ENCODE assay signal across 8 cellular contexts in the genomic region with DNA sequence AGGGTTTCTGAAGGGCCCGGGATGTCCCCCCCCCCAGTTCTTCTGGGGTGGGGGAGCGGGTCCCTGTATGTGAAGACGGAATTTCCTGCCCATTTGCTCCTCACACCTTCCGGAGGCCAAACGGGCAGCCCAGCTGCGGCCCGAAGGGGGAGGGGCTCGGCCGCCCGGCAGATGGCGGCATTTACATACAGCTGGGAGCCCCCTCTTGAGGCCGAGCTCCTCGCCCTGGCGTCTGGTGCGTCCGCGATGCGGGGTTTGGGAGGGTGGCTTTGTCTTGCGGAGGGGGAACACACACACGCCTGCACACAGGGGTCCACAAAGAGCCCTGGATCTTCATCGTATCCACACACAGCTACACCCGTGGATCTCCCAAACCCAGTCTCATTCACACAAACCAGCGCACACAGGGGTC. TPM values are rescaled to one million over a fixed set of nuclear protein-coding genes. Genes with fewer than 3 reads are reported as not detected.
DNase-seq lines count a peak whose midpoint lies in the region; ATAC-seq and TF ChIP-seq lines count a peak whose summit lies in the region.

No MANE protein-coding gene starts in this region.

- H3K27ac Mint-ChIP-seq in chondrocyte (ENCODE audit: unreplicated experiment), result no peak overlapping the region

- H3K4me3 Mint-ChIP-seq in chondrocyte (ENCODE audit: unreplicated experiment), result peak overlapping the region; percentile 64

- peaks cover 32% of the 10 kb centered on the region for H3K27me3 Mint-ChIP-seq in chondrocyte (ENCODE audit: low read depth)

- no peaks in the 10 kb centered on the region for H3K9me3 Mint-ChIP-seq in chondrocyte (ENCODE audit: low read depth)

- H3K4me1 Mint-ChIP-seq in chondrocyte (ENCODE audit: low read depth), result peaks cover 15% of the 10 kb centered on the region

- DNase-seq in DMS79 (lab: John Stamatoyannopoulos, UW), result peak; percentile 85
- no peak for DNase-seq in Jurkat, Clone E6-1 (ENCODE audit: low read depth, low spot score)
- peak; percentile 69 for DNase-seq in OCI-M2 (lab: John Stamatoyannopoulos, UW; ENCODE audit: unreplicated experiment)
- DNase-seq in chondrocyte (ENCODE audit: low spot score), result no peak
- peak; percentile 49 for DNase-seq in midbrain (lab: John Stamatoyannopoulos, UW)
- no peak for DNase-seq in stimulated activated CD4-positive, alpha-beta T cell treated with anti-CD3 and anti-CD28 coated beads, Interleukin-4, amount 100 ng/mL, for 24 hours
- no peak for DNase-seq in A172 (ENCODE audit: low spot score)

- ATAC-seq in HG03442 (IDR thresholded peaks at IDR 0.05; ENCODE audit: unreplicated experiment), result no peak

- peak overlapping the region; percentile 23 for H3K4me3 ChIP-seq in Jurkat, Clone E6-1 (ENCODE audit: low read length)

- TF ChIP-seq CTCF in chondrocyte (IDR thresholded peaks at IDR 0.05), result peak; percentile 75

- H3K36me3 Mint-ChIP-seq in chondrocyte (ENCODE audit: low read depth), result peaks cover under 1% of the 10 kb centered on the region

RNA-seq across cellular contexts. Expression of a gene that starts 0.9 kb away (rescaled TPM):
- 6.9 TPM for polyA plus RNA-seq in Jurkat, Clone E6-1 (2012; ENCODE audit: insufficient read depth, insufficient read length)
- total RNA-seq in chondrocyte, result 0.92 to 1.3 TPM (median 1.00 TPM) in 3 replicates
- total RNA-seq in A172 (2014; rRNA removed; shearing (Covaris generic)), result not detected in 2 replicates

RNA-seq across cellular contexts. Expression of a gene that starts 17.1 kb away (rescaled TPM):
- not detected for polyA plus RNA-seq in Jurkat, Clone E6-1 (2012; ENCODE audit: insufficient read depth, insufficient read length)
- not detected in 3 replicates for total RNA-seq in chondrocyte
- not detected in 2 replicates for total RNA-seq in A172 (2014; rRNA removed; shearing (Covaris generic))

RNA-seq across cellular contexts. Expression of a gene that starts 17.2 kb away (rescaled TPM):
- 137 TPM for polyA plus RNA-seq in Jurkat, Clone E6-1 (2012; ENCODE audit: insufficient read depth, insufficient read length)
- total RNA-seq in chondrocyte, result 46.4 to 65.7 TPM (median 49.9 TPM) in 3 replicates
- total RNA-seq in A172 (2014; rRNA removed; shearing (Covaris generic)), result 116 and 127 TPM in 2 replicates

RNA-seq across cellular contexts. Expression of a gene that starts 34.8 kb away (rescaled TPM):
- polyA plus RNA-seq in Jurkat, Clone E6-1 (2012; ENCODE audit: insufficient read depth, insufficient read length), result 2.8 TPM
- 1.7 to 2.7 TPM (median 2.4 TPM) in 3 replicates for total RNA-seq in chondrocyte
- 9.4 and 15.8 TPM in 2 replicates for total RNA-seq in A172 (2014; rRNA removed; shearing (Covaris generic))

RNA-seq across cellular contexts. Expression of a gene that starts 42.1 kb away (rescaled TPM):
- polyA plus RNA-seq in Jurkat, Clone E6-1 (2012; ENCODE audit: insufficient read depth, insufficient read length), result 19.3 TPM
- 14.3 to 15.6 TPM (median 15.1 TPM) in 3 replicates for total RNA-seq in chondrocyte
- 29.3 and 34.2 TPM in 2 replicates for total RNA-seq in A172 (2014; rRNA removed; shearing (Covaris generic))

Comparison
In these comparisons a context has a peak if more than half of its experiments do, and no peak if none do; other contexts are left out.
1. DNase-seq: peak in DMS79 (single experiment), OCI-M2 (single experiment) and midbrain (single experiment); none in Jurkat, Clone E6-1 (single experiment), chondrocyte (single experiment), stimulated activated CD4-positive, alpha-beta T cell treated with anti-CD3 and anti-CD28 coated beads, Interleukin-4, amount 100 ng/mL, for 24 hours (single experiment) and A172 (single experiment).